ENCODE assay signal across 8 cellular contexts in the genomic region with DNA sequence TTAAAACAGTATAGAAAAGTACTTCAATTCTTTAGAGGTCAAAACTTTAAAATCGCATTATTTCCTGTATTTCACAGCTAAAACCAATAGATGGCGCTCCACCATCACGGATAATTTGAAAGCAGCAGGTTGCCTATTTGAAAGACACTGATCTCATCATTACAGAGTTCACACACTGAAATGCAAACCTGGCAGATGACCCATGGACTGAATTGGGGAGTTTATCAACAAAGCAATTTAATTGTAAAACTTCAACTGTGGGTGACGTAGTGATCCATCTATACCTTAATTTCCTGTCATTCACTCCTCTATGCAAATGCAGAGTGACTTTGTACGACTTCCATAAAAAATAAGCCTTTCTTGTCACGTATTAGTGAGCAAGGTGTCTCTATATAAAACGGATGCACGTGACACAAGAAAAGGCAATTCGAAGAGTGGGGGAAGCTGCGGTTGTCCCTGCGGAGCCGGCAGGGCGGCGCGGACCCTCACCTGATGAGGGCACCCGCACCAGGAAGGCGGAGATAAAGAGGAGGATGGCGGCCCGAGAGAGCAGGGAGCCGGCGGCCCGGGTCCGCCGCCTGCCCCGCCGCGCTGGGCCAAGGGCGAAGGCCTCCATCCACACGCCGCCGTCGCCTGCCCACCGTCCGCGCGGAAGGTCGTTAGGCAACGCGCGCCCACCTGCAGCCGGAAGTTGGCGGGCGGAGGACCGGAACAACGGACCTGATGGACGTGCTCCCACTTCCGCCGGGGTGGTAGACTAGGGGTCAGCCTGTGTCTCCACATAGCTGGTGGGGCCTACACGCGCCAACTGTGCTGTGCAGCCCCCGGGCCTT. TPM values are rescaled to one million over a fixed set of nuclear protein-coding genes. Genes with fewer than 3 reads are reported as not detected.
DNase-seq lines count a peak whose midpoint lies in the region; ATAC-seq, FAIRE-seq and TF ChIP-seq lines count a peak whose summit lies in the region.

A gene with protein sequence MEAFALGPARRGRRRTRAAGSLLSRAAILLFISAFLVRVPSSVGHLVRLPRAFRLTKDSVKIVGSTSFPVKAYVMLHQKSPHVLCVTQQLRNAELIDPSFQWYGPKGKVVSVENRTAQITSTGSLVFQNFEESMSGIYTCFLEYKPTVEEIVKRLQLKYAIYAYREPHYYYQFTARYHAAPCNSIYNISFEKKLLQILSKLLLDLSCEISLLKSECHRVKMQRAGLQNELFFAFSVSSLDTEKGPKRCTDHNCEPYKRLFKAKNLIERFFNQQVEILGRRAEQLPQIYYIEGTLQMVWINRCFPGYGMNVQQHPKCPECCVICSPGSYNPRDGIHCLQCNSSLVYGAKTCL (minus strand): TSS at position 668 of the 833 bp plus-strand sequence. CDS start 52 bp downstream, at position 616.

- H3K36me3 Mint-ChIP-seq in H9 (ENCODE audit: insufficient read depth in 1 of 3, low read depth in 3 of 3) (peaks cover 0 to 5% (median 0%) of the 10 kb centered on the region in 3 experiments; a peak in 1 of 7 replicates), immature natural killer cell (no peaks in the 10 kb centered on the region)

- CTCF ChIA-PET in GM12878 (lab: Yijun Ruan, JAX) = interaction anchor here (0.5 to 4.6 kb wide), 55 partner anchors 10 to 1343 kb away, joined by 3 to 42 read pairs (median 4); no protein-coding TSS in a partner anchor

- H3K4me1 Mint-ChIP-seq in H9 = peaks cover 3 to 4% of the 10 kb centered on the region in 2 experiments; a peak in 3 of 4 replicates
- peaks cover 5 to 8% of the 10 kb centered on the region in 2 donors for H3K4me1 Mint-ChIP-seq in immature natural killer cell

- RAD21 ChIA-PET in GM12878 (lab: Charles Lee; ENCODE audit: unreplicated experiment) = interaction anchor here (0.6 to 5.2 kb wide), 34 partner anchors 10 to 1276 kb away, joined by 3 to 71 read pairs (median 4); no protein-coding TSS in a partner anchor

- H2AK5ac ChIP-seq in H9 (ENCODE audit: insufficient read length, low read length) = no peak within 1 kb of the TSS

- SMC1A ChIA-PET in GM12878 (lab: Charles Lee; ENCODE audit: uncharacterized antibody, unreplicated experiment) = interaction anchor here (0.6 to 3.7 kb wide), 34 partner anchors 9 to 1070 kb away, joined by 3 to 36 read pairs (median 4); partner anchors contain the start of gene IKZF1

- H3K27ac Mint-ChIP-seq in H9 (no peak within 1 kb of the TSS), immature natural killer cell (peak within 1 kb of the TSS; percentile 45 to 84 (median 77))

- H3K27me3 Mint-ChIP-seq in H9 (ENCODE audit: low read depth) = no peaks in the 10 kb centered on the region
- peaks cover 0 to 6% (median 2%) of the 10 kb centered on the region in 3 donors for H3K27me3 Mint-ChIP-seq in immature natural killer cell (ENCODE audit: low read depth in 3 of 3)

- in situ Hi-C loops in GM12878 (cut with MboI) = loop anchor here (10.0 to 25.0 kb wide), 3 partner anchors 582 to 1270 kb away; no protein-coding TSS in a partner anchor

- no TSS peak for BruUV-seq in GM12878 (replicated peaks; lab: Mats Ljungman, UMichigan)

- no peaks in the 10 kb centered on the region for H4K20me1 ChIP-seq in H9 (ENCODE audit: control insufficient read depth, insufficient read depth, insufficient read length)
- no peaks in the 10 kb centered on the region for H4K20me1 ChIP-seq in Loucy (ENCODE audit: insufficient read depth, low read length, poor library complexity, severe bottlenecking)
- no peaks in the 10 kb centered on the region for H4K20me1 ChIP-seq in GM12878 (ENCODE audit: control insufficient read depth, insufficient read depth)

- H3K79me2 ChIP-seq in H9 (ENCODE audit: insufficient read depth, low read length) (no peaks in the 10 kb centered on the region), Loucy (ENCODE audit: insufficient read depth, low read length) (no peaks in the 10 kb centered on the region), GM12878 (ENCODE audit: control insufficient read depth, insufficient read depth, low read length) (no peaks in the 10 kb centered on the region)

- H4K8ac ChIP-seq in H9 (replicated peaks; ENCODE audit: insufficient read length, low read depth, low read length) = no peak within 1 kb of the TSS

- no peaks in the 10 kb centered on the region for H3K23me2 ChIP-seq in H9 (ENCODE audit: insufficient read length, low read depth, low read length, poor library complexity, severe bottlenecking)

- H3K14ac ChIP-seq in H9 (ENCODE audit: insufficient read depth, low read length) = no peak within 1 kb of the TSS; the same call in 1 of the 2 replicates

- H3K4me3 ChIP-seq in GM08714 (ENCODE audit: low read length) (peak within 1 kb of the TSS; percentile 70; the same call in 1 of the 2 replicates), Loucy (ENCODE audit: low read length, poor library complexity, severe bottlenecking) (no peak within 1 kb of the TSS), GM12878 (peak within 1 kb of the TSS; percentile 38; the same call in 1 of the 2 replicates)

- POLR2A ChIA-PET in GM12878 (lab: Charles Lee) = no interaction called here

- H3K9me3 Mint-ChIP-seq in H9 (no peaks in the 10 kb centered on the region), immature natural killer cell (no peaks in the 10 kb centered on the region)

- H3K9me3 ChIP-seq in H9 (ENCODE audit: control insufficient read depth, low read depth, low read length) (no peaks in the 10 kb centered on the region), Loucy (ENCODE audit: insufficient read depth, low read depth, low read length) (no peaks in the 10 kb centered on the region), GM12878 (replicated peaks; ENCODE audit: control insufficient read depth, insufficient read depth, low read length) (no peaks in the 10 kb centered on the region)

- no peak within 1 kb of the TSS for H2BK15ac ChIP-seq in H9 (ENCODE audit: low read depth, low read length)

- TF ChIP-seq RAD21 in GM12878 (IDR thresholded peaks at IDR 0.05; ENCODE audit: insufficient read depth, low read depth, low read length) = peak; percentile 95

- peak; percentile 70 for DNase-seq in H9
- DNase-seq in T follicular helper cell (ENCODE audit: low read depth) = peak; percentile 22
- peak; percentile 30 for DNase-seq in GM12878 (ENCODE audit: low read depth, low spot score)
- DNase-seq in immature natural killer cell = peak; percentile 60 to 63 (median 61)
- peak; percentile 43 for DNase-seq in stimulated activated CD4-positive, alpha-beta T cell treated with anti-CD3 and anti-CD28 coated beads, Interleukin-12 subunit alpha, Interleukin-12 subunit beta, amount 100 ng/mL, for 4 hours
- no peak for DNase-seq in mesenteric fat pad (ENCODE audit: low spot score)

- H2AFZ ChIP-seq in H9 (ENCODE audit: low read length) (no peak within 1 kb of the TSS), Loucy (ENCODE audit: low read length) (no peak within 1 kb of the TSS; the same call in 1 of the 2 replicates), GM12878 (ENCODE audit: control insufficient read depth, low read depth, low read length) (peak within 1 kb of the TSS; percentile 85)

- no CpG with 5 or more reads among the region's 51 CpGs for WGBS in H9 (ENCODE audit: extremely low coverage, insufficient read length, low lambda C conversion rate)
- WGBS in GM12878 (ENCODE audit: insufficient coverage, insufficient replicate concordance, low lambda C conversion rate, missing lambda C conversion rate) = 53% methylated on average over 51 of the region's 51 CpGs

- no peak within 1 kb of the TSS for H4K91ac ChIP-seq in H9 (ENCODE audit: insufficient read length, low read depth, low read length)

- peak; percentile 77 for ATAC-seq in GM12878

- no peak within 1 kb of the TSS for H3K27ac ChIP-seq in H9 (ENCODE audit: insufficient read length, low read depth, low read length)
- H3K27ac ChIP-seq in GM12878 (ENCODE audit: control insufficient read depth, insufficient read depth) = no peak within 1 kb of the TSS

- no peak within 1 kb of the TSS for H3K4me2 ChIP-seq in H9 (ENCODE audit: insufficient read depth, insufficient read length, low read length)
- no peak within 1 kb of the TSS for H3K4me2 ChIP-seq in Loucy (ENCODE audit: low read depth, low read length, poor library complexity, severe bottlenecking)
- H3K4me2 ChIP-seq in GM12878 (ENCODE audit: control insufficient read depth, insufficient read depth) = peak within 1 kb of the TSS; percentile 78

- H3K27me3 ChIP-seq in H9 (ENCODE audit: insufficient read depth, low read length) = no peaks in the 10 kb centered on the region
- no peaks in the 10 kb centered on the region for H3K27me3 ChIP-seq in Loucy (ENCODE audit: insufficient read depth, low read length, poor library complexity, severe bottlenecking)
- H3K27me3 ChIP-seq in GM12878 (replicated peaks in 1 of 2; ENCODE audit: control insufficient read depth in 2 of 2, insufficient read depth in 2 of 2, low read length in 1 of 2) = no peaks in the 10 kb centered on the region

- TF ChIP-seq CTCF in H9 (conservative IDR thresholded peaks at IDR 0.05) = peak; percentile 90
- peak; percentile 94 for TF ChIP-seq CTCF in Loucy (conservative IDR thresholded peaks at IDR 0.05; ENCODE audit: low read length)
- peak; percentile 54 to 72 (median 68); a peak in 5 of 6 replicates for TF ChIP-seq CTCF in GM12878 (IDR thresholded peaks at IDR 0.05 in 2 of 3, conservative IDR thresholded peaks at IDR 0.05 in 1 of 3; ENCODE audit: control insufficient read depth in 2 of 3, extremely low read depth in 1 of 3, insufficient read depth in 1 of 3, low read depth in 3 of 3, low read length in 3 of 3)

- H4K5ac ChIP-seq in H9 (ENCODE audit: insufficient read length, low read depth, low read length) = no peak within 1 kb of the TSS

- H3K4me1 ChIP-seq in H9 (ENCODE audit: insufficient read depth, low read length) (no peaks in the 10 kb centered on the region), Loucy (ENCODE audit: insufficient read depth, low read length, poor library complexity, severe bottlenecking) (no peaks in the 10 kb centered on the region), GM12878 (ENCODE audit: control insufficient read depth, insufficient read depth, low read length) (no peaks in the 10 kb centered on the region)

- H2BK20ac ChIP-seq in H9 (ENCODE audit: low read depth, low read length, poor library complexity, severe bottlenecking) = no peak within 1 kb of the TSS

- TF ChIP-seq POLR2A in GM12878 (IDR thresholded peaks at IDR 0.05; ENCODE audit: low read depth, low read length) = peak; percentile 58

- no peak within 1 kb of the TSS for H2BK5ac ChIP-seq in H9 (ENCODE audit: insufficient read length, low read length)

- peak within 1 kb of the TSS in 1 of 2 experiments; percentile 6; a peak in 2 of 5 replicates for H3K4me3 Mint-ChIP-seq in H9
- peak within 1 kb of the TSS; percentile 85 to 91 (median 90) for H3K4me3 Mint-ChIP-seq in immature natural killer cell

- no peak within 1 kb of the TSS for H3T11ph ChIP-seq in H9 (ENCODE audit: low read length)

- peak; percentile 87 for FAIRE-seq in GM12878 (lab: Jason Lieb, UNC)

- no peak within 1 kb of the TSS for H3K4ac ChIP-seq in H9 (ENCODE audit: low read depth, low read length)

- H3F3A ChIP-seq in Loucy (ENCODE audit: low read depth) = no peaks in the 10 kb centered on the region

- no peak within 1 kb of the TSS for H3K23ac ChIP-seq in H9 (ENCODE audit: insufficient read length, low read depth, low read length)

- H3K9ac ChIP-seq in H9 (ENCODE audit: extremely low read depth, insufficient read length, low read length) (no peak within 1 kb of the TSS), Loucy (ENCODE audit: low read depth, low read length, poor library complexity, severe bottlenecking) (no peak within 1 kb of the TSS), GM12878 (ENCODE audit: control insufficient read depth, insufficient read depth, low read length) (peak within 1 kb of the TSS; percentile 13; the same call in 1 of the 2 replicates)

- H3K18ac ChIP-seq in H9 (ENCODE audit: insufficient read length, low read depth, low read length) = no peak within 1 kb of the TSS

- no peaks in the 10 kb centered on the region for H3K36me3 ChIP-seq in Loucy (ENCODE audit: insufficient read depth, low read length)
- H3K36me3 ChIP-seq in GM12878 (ENCODE audit: control insufficient read depth in 2 of 2, insufficient read depth in 2 of 2, low read length in 1 of 2) = no peaks in the 10 kb centered on the region

- no peak for TF ChIP-seq EP300 in GM12878 (IDR thresholded peaks at IDR 0.05; ENCODE audit: borderline replicate concordance in 1 of 2, control insufficient read depth in 1 of 2, low read depth in 2 of 2, low read length in 2 of 2)

- no peak within 1 kb of the TSS for H2BK12ac ChIP-seq in H9 (ENCODE audit: insufficient read length, low read depth, low read length)

- H3K9me2 ChIP-seq in Loucy (replicated peaks; ENCODE audit: low read depth, low read length) = no peaks in the 10 kb centered on the region

- no peak within 1 kb of the TSS for H2BK120ac ChIP-seq in H9 (ENCODE audit: low read depth, low read length, poor library complexity, severe bottlenecking)

- no peaks in the 10 kb centered on the region for H3K79me1 ChIP-seq in H9 (ENCODE audit: insufficient read depth, low read depth, low read length, poor library complexity, severe bottlenecking)

- intact Hi-C loops in GM12878 (cut with micrococcal nuclease; ENCODE audit: unreplicated experiment) = loop anchor here (1.0 to 5.0 kb wide), 7 partner anchors 326 to 1275 kb away; no protein-coding TSS in a partner anchor

- H3K56ac ChIP-seq in H9 (ENCODE audit: insufficient read length, low read depth, low read length) = no peak within 1 kb of the TSS

RNA-seq across cellular contexts. Expression of the gene that starts here (rescaled TPM):
- total RNA-seq in H9 (2021) = not detected in 2 replicates
- not detected in 2 replicates for total RNA-seq in GM12878 (2013; cell fraction: nucleolus; rRNA removed)
- total RNA-seq in GM12878 (2014; rRNA removed) = not detected in 2 replicates
- not detected in 2 replicates for total RNA-seq in GM12878 (2014; rRNA removed; fragmentation: Illumina TruSeq; extraction: Trizol)
- not detected in 2 replicates for total RNA-seq in GM12878 (2021)
- polyA plus RNA-seq in GM12878 (2011; ENCODE audit: low read depth) = not detected
- not detected in 2 replicates for polyA plus RNA-seq in GM12878 (2011; rRNA removed)
- polyA plus RNA-seq in GM12878 (2011; cell fraction: cytosol; rRNA removed) = not detected in 2 replicates
- polyA plus RNA-seq in GM12878 (2011; cell fraction: nucleus; rRNA removed) = not detected in 2 replicates
- not detected in 2 replicates for polyA plus RNA-seq in GM12878 (2012)
- not detected in 2 replicates for polyA plus RNA-seq in GM12878 (2014; fragmentation: Illumina TruSeq; extraction: Trizol)
- not detected for polyA plus RNA-seq in GM12878 (2014; fragmentation: Nextera tagmentation; extraction: Ambion mirVana)
- not detected in 2 replicates for polyA plus RNA-seq in GM12878 (2014; rRNA removed)
- polyA plus RNA-seq in GM12878 (2016; fragmentation: Nextera tagmentation; extraction: Ambion mirVana) = not detected
- not detected in 2 replicates for polyA minus RNA-seq in GM12878 (2011; rRNA and poly(A)+ RNA removed)
- polyA minus RNA-seq in GM12878 (2011; cell fraction: cytosol; rRNA and poly(A)+ RNA removed) = not detected in 2 replicates
- polyA minus RNA-seq in GM12878 (2011; cell fraction: nucleus; rRNA and poly(A)+ RNA removed) = not detected in 2 replicates
- polyA plus RNA-seq in immature natural killer cell = under 1 TPM in 1 of 3 donors, not detected in 2; 0.28 TPM
- total RNA-seq in mesenteric fat pad = not detected

Comparison
In these comparisons a context has a peak if more than half of its experiments do, and no peak if none do; other contexts are left out.
1. Peak in DNase-seq in H9; RNA of the gene not detected or under 1 TPM.
2. Peak in DNase-seq, ATAC-seq, H3K4me3 ChIP-seq, H3K9ac ChIP-seq and H3K4me2 ChIP-seq in GM12878; RNA of the gene not detected or under 1 TPM.
3. Peak in DNase-seq in immature natural killer cell; RNA of the gene not detected or under 1 TPM.
4. H3K27ac Mint-ChIP-seq: peak in immature natural killer cell (6 of 6); none in H9 (0 of 3).
5. Peak in every context shown above with its lines, with median percentiles within 50 percentile points of each other: CTCF ChIP-seq.